12 cellular contexts compared by ENCODE assay signal in the genomic region with DNA sequence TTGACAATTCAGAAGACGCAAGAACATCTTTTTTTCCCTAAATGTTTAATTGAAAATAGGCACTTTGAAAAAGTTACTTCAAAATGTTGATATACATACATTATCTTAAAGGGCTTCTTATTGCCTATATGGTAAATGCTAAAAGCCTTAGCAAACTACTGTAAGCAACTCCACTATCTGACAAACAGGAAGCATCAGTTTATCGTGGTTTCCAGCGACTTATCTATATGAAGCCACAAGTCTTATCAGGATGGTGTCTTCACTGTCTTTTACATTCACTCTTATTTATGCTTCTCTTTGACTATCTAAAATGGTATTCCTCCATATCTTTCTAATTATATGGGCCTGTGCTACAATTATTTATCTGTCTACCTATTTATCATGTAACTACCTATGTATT.
"Had no signal": no experiment of that assay in that cellular context is flagged by ENCODE, and none has a peak within 500 bp of the region (broad histone marks: within the 10 kb centered on the region; RNA-seq: fewer than 3 reads in every experiment).

No MANE protein-coding gene starts in this region.

- H3K4me3 ChIP-seq: cardiac muscle cell, gastroesophageal sphincter, hepatocyte, skin epidermis had no signal

- ATAC-seq: activated CD8-positive, alpha-beta T cell treated with anti-CD3 and anti-CD28 coated beads, Interleukin-2, amount 10 ng/mL, durations not matched to agents 7 days and 5 days; gastroesophageal sphincter had no signal

- H3K27me3 Mint-ChIP-seq: type B pancreatic cell had no signal

- H3K9me3 Mint-ChIP-seq: activated naive CD4-positive, alpha-beta T cell treated with anti-CD3 and anti-CD28 coated beads for 36 hours; type B pancreatic cell had no signal

- H3K27ac Mint-ChIP-seq: activated CD8-positive, alpha-beta T cell treated with anti-CD3 and anti-CD28 coated beads, Interleukin-2, amount 10 ng/mL, durations not matched to agents 7 days and 5 days; activated naive CD4-positive, alpha-beta T cell treated with anti-CD3 and anti-CD28 coated beads for 36 hours; type B pancreatic cell had no signal

- H3K4me1 ChIP-seq: gastroesophageal sphincter had no signal

- H3K4me2 ChIP-seq: hepatocyte had no signal

- H2AFZ ChIP-seq: hepatocyte had no signal

- DNase-seq: activated CD8-positive, alpha-beta T cell treated with anti-CD3 and anti-CD28 coated beads, Interleukin-2, amount 10 ng/mL, durations not matched to agents 7 days and 5 days; activated naive CD4-positive, alpha-beta T cell treated with anti-CD3 and anti-CD28 coated beads for 36 hours; cortex of kidney; effector CD8-positive, alpha-beta T cell; posterior cingulate gyrus had no signal

- H3K36me3 Mint-ChIP-seq: type B pancreatic cell had no signal

- H3K36me3 ChIP-seq: cardiac muscle cell, gastroesophageal sphincter had no signal

- H3K27ac ChIP-seq: cardiac muscle cell, epithelial cell of prostate, gastroesophageal sphincter, hepatocyte, skin epidermis, VCaP had no signal

- H3K4me3 Mint-ChIP-seq: activated CD8-positive, alpha-beta T cell treated with anti-CD3 and anti-CD28 coated beads, Interleukin-2, amount 10 ng/mL, durations not matched to agents 7 days and 5 days; activated naive CD4-positive, alpha-beta T cell treated with anti-CD3 and anti-CD28 coated beads for 36 hours; type B pancreatic cell had no signal

- H3K79me2 ChIP-seq: hepatocyte had no signal

- H3K9me3 ChIP-seq: gastroesophageal sphincter had no signal

- H3K27me3 ChIP-seq: cardiac muscle cell, gastroesophageal sphincter, hepatocyte had no signal
